ENCODE assay signal across 8 cellular contexts in the genomic region with DNA sequence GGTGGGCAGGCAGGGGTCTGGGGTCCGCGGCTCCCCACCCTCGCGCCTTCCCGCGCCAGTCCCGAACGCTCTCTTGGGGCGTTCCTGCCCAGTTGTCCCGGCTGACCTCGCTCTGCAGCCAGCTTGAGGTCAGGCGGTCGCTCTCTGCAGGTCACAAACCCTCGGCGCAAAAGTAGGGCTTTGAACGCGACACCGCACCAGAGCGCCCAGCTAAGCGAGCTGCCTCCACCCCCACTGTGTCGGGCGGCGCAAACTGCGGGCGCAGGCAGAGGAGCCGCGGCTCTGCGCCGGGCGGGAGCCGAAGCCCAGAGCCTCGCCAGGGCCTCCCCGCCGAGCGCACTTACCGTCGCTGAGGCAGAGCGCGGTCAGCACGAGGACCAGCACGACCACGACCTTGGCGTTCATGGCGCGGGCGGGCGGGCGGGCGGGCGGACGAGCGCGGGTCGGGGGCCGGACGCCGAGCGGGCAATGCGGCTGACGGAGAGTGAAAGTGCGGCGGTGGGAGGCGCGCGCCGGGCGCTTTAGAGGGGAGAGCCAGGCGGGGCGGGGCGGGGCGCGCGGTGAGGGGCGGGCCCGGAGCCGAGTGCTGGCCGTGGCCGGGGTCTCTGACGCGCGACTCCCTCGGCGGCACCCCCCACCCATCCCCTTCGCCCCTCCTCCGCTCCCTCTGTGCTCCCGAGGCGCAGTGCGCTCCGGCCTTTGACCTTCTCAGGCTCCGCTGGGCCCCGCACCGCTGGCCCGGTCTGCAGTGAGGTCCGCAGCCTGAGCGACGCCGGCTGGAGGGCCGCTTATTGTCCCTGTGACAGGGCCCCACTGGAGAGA. TPM values are rescaled to one million over a fixed set of nuclear protein-coding genes. Genes with fewer than 3 reads are reported as not detected.
DNase-seq lines count a peak whose midpoint lies in the region; ATAC-seq and TF ChIP-seq lines count a peak whose summit lies in the region.

Gene CXCL12 (minus strand): TSS at position 497 of the 822 bp plus-strand sequence. CDS start 92 bp downstream, at position 405.

- intact Hi-C loops in left ventricle myocardium superior (cut with micrococcal nuclease): loop anchor here (5.0 to 10.0 kb wide), 2 partner anchors 70 to 703 kb away; no protein-coding TSS in a partner anchor
- intact Hi-C loops in sigmoid colon (cut with DNase I): loop anchor here (10.0 kb wide), 1 partner anchor 330 kb away; no protein-coding TSS in a partner anchor

- H3K27ac ChIP-seq in sigmoid colon: peak within 1 kb of the TSS; percentile 65 to 75 (median 70)

- TF ChIP-seq CTCF in GM06990 (IDR thresholded peaks at IDR 0.05; ENCODE audit: insufficient read depth, low read length, poor library complexity, severe bottlenecking): no peak
- TF ChIP-seq CTCF in sigmoid colon (IDR thresholded peaks at IDR 0.05): no peak

- no peak for TF ChIP-seq EP300 in sigmoid colon (IDR thresholded peaks at IDR 0.05)

- no peaks in the 10 kb centered on the region for H3K9me3 ChIP-seq in sigmoid colon

- H3K36me3 ChIP-seq in GM06990 (ENCODE audit: control insufficient read depth, insufficient read depth, low read length) (no peaks in the 10 kb centered on the region), sigmoid colon (peaks cover 0 to 6% (median 0%) of the 10 kb centered on the region in 4 donors)

- TF ChIP-seq POLR2A in sigmoid colon (IDR thresholded peaks at IDR 0.05): no peak

- H3K4me3 ChIP-seq in GM06990 (replicated peaks; ENCODE audit: low read depth, low read length) (peak within 1 kb of the TSS; percentile 41), sigmoid colon (peak within 1 kb of the TSS; percentile 52 to 73 (median 64))

- peak; percentile 31 for DNase-seq in GM06990 (ENCODE audit: extremely low read depth, insufficient read length)
- DNase-seq in activated CD8-positive, alpha-beta memory T cell treated with anti-CD3 and anti-CD28 coated beads, Interleukin-2, amount 50 U/mL, for 48 hours: peak; percentile 50
- peak; percentile 77 for DNase-seq in left ventricle myocardium superior
- peak; percentile 73 for DNase-seq in sigmoid colon
- DNase-seq in activated gamma-delta T cell (lab: John Stamatoyannopoulos, UW): no peak
- DNase-seq in NCI-H1417 treated with DMSO at 0.1 percent for 48 hours (lab: John Stamatoyannopoulos, UW): no peak
- no peak for DNase-seq in OCI-M2 (lab: John Stamatoyannopoulos, UW; ENCODE audit: unreplicated experiment)
- no peak for DNase-seq in activated CD4-positive, alpha-beta T cell treated with anti-CD3 and anti-CD28 coated beads, Interleukin-2, amount 50 U/mL, for 1 hour

- peaks cover 0 to 24% (median 18%) of the 10 kb centered on the region in 4 donors for H3K4me1 ChIP-seq in sigmoid colon

- ATAC-seq in left ventricle myocardium superior: peak; percentile 73

- H3K27me3 ChIP-seq in GM06990 (replicated peaks; ENCODE audit: control insufficient read depth, insufficient read depth, low read length) (no peaks in the 10 kb centered on the region; the same call in 1 of the 2 replicates), sigmoid colon (peaks cover 2 to 35% (median 27%) of the 10 kb centered on the region in 3 donors)

- WGBS in sigmoid colon, 2 donors: 1% methylated on average over 98 of the region's 98 CpGs

RNA-seq across cellular contexts. Expression of gene CXCL12, which starts in this region (rescaled TPM):
- total RNA-seq in left ventricle myocardium superior (136 TPM), sigmoid colon (100 to 1,000 TPM in 1 of 4 donors, 10 to 100 TPM in 3; 72.1 to 111 (median 80.7) TPM)
- polyA plus RNA-seq in sigmoid colon: 10 to 100 TPM; 13.6 to 54.1 (median 43.5) TPM

Comparison
In these comparisons a context has a peak if more than half of its experiments do, and no peak if none do; other contexts are left out.
1. DNase-seq: peak in GM06990 (single experiment), activated CD8-positive, alpha-beta memory T cell treated with anti-CD3 and anti-CD28 coated beads, Interleukin-2, amount 50 U/mL, for 48 hours (single experiment), left ventricle myocardium superior (single experiment) and sigmoid colon (single experiment); none in activated gamma-delta T cell (single experiment), NCI-H1417 treated with DMSO at 0.1 percent for 48 hours (single experiment), OCI-M2 (single experiment) and activated CD4-positive, alpha-beta T cell treated with anti-CD3 and anti-CD28 coated beads, Interleukin-2, amount 50 U/mL, for 1 hour (single experiment).